Comparison of ENCODE assay signal across 13 cellular contexts in genomic region chr7:114302858-114303257, GRCh38.
"Had no signal": no experiment of that assay in that cellular context is flagged by ENCODE, and none has a peak within 500 bp of the region (broad histone marks: within the 10 kb centered on the region; RNA-seq: fewer than 3 reads in every experiment).

No MANE protein-coding gene starts in this region.

- H3K9me3 ChIP-seq: gastroesophageal sphincter, thoracic aorta had no signal

- H3K27ac ChIP-seq: gastroesophageal sphincter, parathyroid adenoma, thoracic aorta had no signal

- H3K36me3 ChIP-seq: gastroesophageal sphincter, thoracic aorta had no signal

- H3K4me1 ChIP-seq: gastroesophageal sphincter, parathyroid adenoma had no signal

- H3K9ac ChIP-seq: parathyroid adenoma had no signal

- H3K4me3 ChIP-seq: gastroesophageal sphincter, thoracic aorta had no signal

- DNase-seq: activated CD4-positive, alpha-beta T cell treated with anti-CD3 and anti-CD28 coated beads, Interleukin-2, amount 50 U/mL, for 1 hour; activated CD8-positive, alpha-beta memory T cell treated with anti-CD3 and anti-CD28 coated beads, Interleukin-2, amount 10 ng/mL, durations not matched to agents 7 days and 5 days; activated naive CD8-positive, alpha-beta T cell treated with anti-CD3 and anti-CD28 coated beads, Interleukin-2, amount 10 ng/mL, durations not matched to agents 7 days and 5 days; activated T-cell treated with anti-CD3 and anti-CD28 coated beads, Interleukin-2, amount 50 U/mL, for 48 hours; anterior cingulate cortex; naive B cell; retina; stimulated activated CD4-positive, alpha-beta T cell treated with anti-CD3 and anti-CD28 coated beads, Interleukin-4, amount 100 ng/mL, for 4 hours; stimulated activated naive CD8-positive, alpha-beta T cell treated with anti-CD3 and anti-CD28 coated beads, Interleukin-15, amount 100 ng/mL, for 72 hours; T-helper 2 cell had no signal

- ATAC-seq: activated CD8-positive, alpha-beta memory T cell treated with anti-CD3 and anti-CD28 coated beads, Interleukin-2, amount 10 ng/mL, durations not matched to agents 7 days and 5 days; gastroesophageal sphincter; stimulated activated naive CD8-positive, alpha-beta T cell treated with anti-CD3 and anti-CD28 coated beads, Interleukin-15, amount 100 ng/mL, for 72 hours had no signal

- H2AFZ ChIP-seq: parathyroid adenoma had no signal

- H3K27me3 ChIP-seq: gastroesophageal sphincter had no signal

- H3K79me2 ChIP-seq: parathyroid adenoma had no signal
